ENCODE assay signal across 19 cellular contexts in genomic region chr6:16493112-16493511, GRCh38.
DNase-seq lines count a peak whose midpoint lies in the region; ATAC-seq, FAIRE-seq and TF ChIP-seq lines count a peak whose summit lies in the region.
"Had no signal": no experiment of that assay in that cellular context is flagged by ENCODE, and none has a peak within 500 bp of the region (broad histone marks: within the 10 kb centered on the region; RNA-seq: fewer than 3 reads in every experiment).

No MANE protein-coding gene starts in this region.

- 65 to 78% (median 68%) methylated on average over 5 of the region's 5 CpGs for WGBS in spleen, 5 donors

- intact Hi-C loops in spleen (cut with DNase I; ENCODE audit: low total_unique reads): no loop called here

- H3K4me3 ChIP-seq in spleen: no peak overlapping the region
- H3K4me3 ChIP-seq: gastroesophageal sphincter had no signal

- ATAC-seq in GM19035 (IDR thresholded peaks at IDR 0.05; ENCODE audit: unreplicated experiment): peak; percentile 44
- ATAC-seq in HG02870 (IDR thresholded peaks at IDR 0.05; ENCODE audit: unreplicated experiment): peak; percentile 47
- ATAC-seq: gastroesophageal sphincter had no signal

- H3K9me3 ChIP-seq in spleen: no peaks in the 10 kb centered on the region
- H3K9me3 ChIP-seq: gastroesophageal sphincter, SK-N-SH had no signal

- no peaks in the 10 kb centered on the region for H3K36me3 ChIP-seq in spleen
- H3K36me3 ChIP-seq: gastroesophageal sphincter, WERI-Rb-1 had no signal

- no peak for TF ChIP-seq CTCF in spleen (IDR thresholded peaks at IDR 0.05 in 8 of 11, conservative IDR thresholded peaks at IDR 0.05 in 3 of 11)

- DNase-seq in GM12892 (ENCODE audit: insufficient read length) (no peak), COR-L47 (lab: John Stamatoyannopoulos, UW) (no peak), spleen (no peak), superior temporal gyrus (ENCODE audit: extremely low spot score) (no peak)
- no peak for DNase-seq in activated CD8-positive, alpha-beta memory T cell treated with anti-CD3 and anti-CD28 coated beads for 24 hours
- DNase-seq: activated CD8-positive, alpha-beta memory T cell treated with anti-CD3 and anti-CD28 coated beads, Interleukin-2, amount 50 U/mL, for 4 hours; C1 segment of cervical spinal cord; cerebellar nuclear complex; NCI-H1048; NK-92 treated with Interleukin-12 subunit alpha and Interleukin-12 subunit beta, amount 100 ng/mL, for 24 hours; occipital lobe; SK-N-SH; WERI-Rb-1 had no signal

- TF ChIP-seq POLR2A in GM12892 (IDR thresholded peaks at IDR 0.05; ENCODE audit: low read depth, low read length) (0 out of 2 replicates have a peak, but pooled peaks have one; percentile 45), spleen (IDR thresholded peaks at IDR 0.05) (no peak)

- FAIRE-seq in GM12892 (lab: Jason Lieb, UNC): peak; percentile 77
- FAIRE-seq: H1, islet of Langerhans had no signal

- H3K27me3 ChIP-seq in spleen (replicated peaks in 1 of 7): no peaks in the 10 kb centered on the region
- H3K27me3 ChIP-seq: gastroesophageal sphincter had no signal

- H3K4me1 ChIP-seq in spleen: peaks cover 20 to 77% (median 47%) of the 10 kb centered on the region in 6 donors

- H3K27ac ChIP-seq in spleen: no peak overlapping the region
- H3K27ac ChIP-seq: gastroesophageal sphincter, WERI-Rb-1 had no signal

TF ChIP-seq in PFSK-1, 5 proteins besides CTCF, POLR2A, EP300 and RAD21:
- TF ChIP-seq POLR2AphosphoS5 (IDR thresholded peaks at IDR 0.05; ENCODE audit: low read depth, low read length): 0 out of 2 replicates have a peak, but pooled peaks have one; percentile 13
- TF ChIP-seq, protein P1, sequence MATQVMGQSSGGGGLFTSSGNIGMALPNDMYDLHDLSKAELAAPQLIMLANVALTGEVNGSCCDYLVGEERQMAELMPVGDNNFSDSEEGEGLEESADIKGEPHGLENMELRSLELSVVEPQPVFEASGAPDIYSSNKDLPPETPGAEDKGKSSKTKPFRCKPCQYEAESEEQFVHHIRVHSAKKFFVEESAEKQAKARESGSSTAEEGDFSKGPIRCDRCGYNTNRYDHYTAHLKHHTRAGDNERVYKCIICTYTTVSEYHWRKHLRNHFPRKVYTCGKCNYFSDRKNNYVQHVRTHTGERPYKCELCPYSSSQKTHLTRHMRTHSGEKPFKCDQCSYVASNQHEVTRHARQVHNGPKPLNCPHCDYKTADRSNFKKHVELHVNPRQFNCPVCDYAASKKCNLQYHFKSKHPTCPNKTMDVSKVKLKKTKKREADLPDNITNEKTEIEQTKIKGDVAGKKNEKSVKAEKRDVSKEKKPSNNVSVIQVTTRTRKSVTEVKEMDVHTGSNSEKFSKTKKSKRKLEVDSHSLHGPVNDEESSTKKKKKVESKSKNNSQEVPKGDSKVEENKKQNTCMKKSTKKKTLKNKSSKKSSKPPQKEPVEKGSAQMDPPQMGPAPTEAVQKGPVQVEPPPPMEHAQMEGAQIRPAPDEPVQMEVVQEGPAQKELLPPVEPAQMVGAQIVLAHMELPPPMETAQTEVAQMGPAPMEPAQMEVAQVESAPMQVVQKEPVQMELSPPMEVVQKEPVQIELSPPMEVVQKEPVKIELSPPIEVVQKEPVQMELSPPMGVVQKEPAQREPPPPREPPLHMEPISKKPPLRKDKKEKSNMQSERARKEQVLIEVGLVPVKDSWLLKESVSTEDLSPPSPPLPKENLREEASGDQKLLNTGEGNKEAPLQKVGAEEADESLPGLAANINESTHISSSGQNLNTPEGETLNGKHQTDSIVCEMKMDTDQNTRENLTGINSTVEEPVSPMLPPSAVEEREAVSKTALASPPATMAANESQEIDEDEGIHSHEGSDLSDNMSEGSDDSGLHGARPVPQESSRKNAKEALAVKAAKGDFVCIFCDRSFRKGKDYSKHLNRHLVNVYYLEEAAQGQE (IDR thresholded peaks at IDR 0.05; ENCODE audit: insufficient read depth in 1 of 2, low read depth in 2 of 2, low read length in 2 of 2): no peak
